ENCODE assay signal across 1 cellular context in genomic region chr5:10562202-10563131, GRCh38.
TF ChIP-seq lines count a peak whose summit lies in the region.

No MANE protein-coding gene starts in this region.

TF ChIP-seq in SK-N-SH, 30 proteins besides CTCF, POLR2A, EP300 and RAD21 (continued from another document):
- no peak for TF ChIP-seq USF2 (IDR thresholded peaks at IDR 0.05; ENCODE audit: borderline replicate concordance, low read depth, low read length)
- no peak for TF ChIP-seq NRF1 (IDR thresholded peaks at IDR 0.05; ENCODE audit: low read depth, low read length)
- no peak for TF ChIP-seq ZBTB33 (IDR thresholded peaks at IDR 0.05; ENCODE audit: borderline replicate concordance, low read depth)
- no peak for TF ChIP-seq RFX5 (IDR thresholded peaks at IDR 0.05; ENCODE audit: low read length)
- no peak for TF ChIP-seq FOXJ3 (CRISPR knock-in tag; IDR thresholded peaks at IDR 0.05)
- no peak for TF ChIP-seq USF1 (IDR thresholded peaks at IDR 0.05; ENCODE audit: borderline replicate concordance, low read depth)
- TF ChIP-seq SMC3 (IDR thresholded peaks at IDR 0.05; ENCODE audit: low read depth, low read length) = no peak
- TF ChIP-seq GATA2 (CRISPR knock-in tag; IDR thresholded peaks at IDR 0.05) = no peak
- TF ChIP-seq GABPA (IDR thresholded peaks at IDR 0.05; ENCODE audit: low read depth) = no peak
- no peak for TF ChIP-seq SIN3A (IDR thresholded peaks at IDR 0.05; ENCODE audit: borderline replicate concordance, low read depth, low read length)
TF ChIP-seq in SK-N-SH: peak in this region for 0.
